In genomic region chr2:118698564-118698963, GRCh38 we compare ENCODE assay signal across 24 cellular contexts.
"Had no signal": no experiment of that assay in that cellular context is flagged by ENCODE, and none has a peak within 500 bp of the region (broad histone marks: within the 10 kb centered on the region; RNA-seq: fewer than 3 reads in every experiment).

No MANE protein-coding gene starts in this region.

- H3K27me3 ChIP-seq: brain microvascular endothelial cell had no signal

- H3K27me3 Mint-ChIP-seq: activated CD4-positive, alpha-beta memory T cell treated with anti-CD3 and anti-CD28 coated beads, Interleukin-2, amount 10 ng/mL, durations not matched to agents 7 days and 5 days; T-cell had no signal

- H3K27ac ChIP-seq: brain microvascular endothelial cell, VCaP had no signal

- H3K36me3 Mint-ChIP-seq: activated naive CD4-positive, alpha-beta T cell treated with anti-CD3 and anti-CD28 coated beads, Interleukin-2, amount 10 ng/mL, durations not matched to agents 7 days and 5 days; activated naive CD8-positive, alpha-beta T cell treated with anti-CD3 and anti-CD28 coated beads for 36 hours; T-cell had no signal

- H3K9me3 Mint-ChIP-seq: activated naive CD4-positive, alpha-beta T cell treated with anti-CD3 and anti-CD28 coated beads, Interleukin-2, amount 10 ng/mL, durations not matched to agents 7 days and 5 days; activated T-helper 2 cell treated with anti-CD3 and anti-CD28 coated beads, Interferon-gamma antibody, Interleukin-2, Interleukin-4, amounts not matched to agents 10 μg/mL and 5 μg/mL and 100 μg/mL, durations not matched to agents 14 hours and 24 hours and 36 hours had no signal

- H3K4me1 Mint-ChIP-seq: activated CD4-positive, alpha-beta memory T cell treated with anti-CD3 and anti-CD28 coated beads, Interleukin-2, amount 10 ng/mL, durations not matched to agents 7 days and 5 days; activated naive CD4-positive, alpha-beta T cell treated with anti-CD3 and anti-CD28 coated beads, Interleukin-2, amount 10 ng/mL, durations not matched to agents 7 days and 5 days; activated naive CD8-positive, alpha-beta T cell treated with anti-CD3 and anti-CD28 coated beads for 36 hours; T-cell had no signal

- H3K4me3 Mint-ChIP-seq: activated CD4-positive, alpha-beta memory T cell treated with anti-CD3 and anti-CD28 coated beads, Interleukin-2, amount 10 ng/mL, durations not matched to agents 7 days and 5 days; activated naive CD4-positive, alpha-beta T cell treated with anti-CD3 and anti-CD28 coated beads, Interleukin-2, amount 10 ng/mL, durations not matched to agents 7 days and 5 days; activated naive CD8-positive, alpha-beta T cell treated with anti-CD3 and anti-CD28 coated beads for 36 hours; activated T-cell treated with anti-CD3 and anti-CD28 coated beads, Interleukin-2, amount 50 U/mL, for 72 hours; T-cell had no signal

- H3K36me3 ChIP-seq: brain microvascular endothelial cell had no signal

- H3K27ac Mint-ChIP-seq: activated CD4-positive, alpha-beta memory T cell treated with anti-CD3 and anti-CD28 coated beads, Interleukin-2, amount 10 ng/mL, durations not matched to agents 7 days and 5 days; activated naive CD4-positive, alpha-beta T cell treated with anti-CD3 and anti-CD28 coated beads, Interleukin-2, amount 10 ng/mL, durations not matched to agents 7 days and 5 days; activated naive CD8-positive, alpha-beta T cell treated with anti-CD3 and anti-CD28 coated beads for 36 hours; activated T-cell treated with anti-CD3 and anti-CD28 coated beads, Interleukin-2, amount 50 U/mL, for 72 hours; activated T-helper 2 cell treated with anti-CD3 and anti-CD28 coated beads, Interferon-gamma antibody, Interleukin-2, Interleukin-4, amounts not matched to agents 10 μg/mL and 5 μg/mL and 100 μg/mL, durations not matched to agents 14 hours and 24 hours and 36 hours; T-cell had no signal

- DNase-seq: activated CD4-positive, alpha-beta memory T cell treated with anti-CD3 and anti-CD28 coated beads, Interleukin-2, amount 10 ng/mL, durations not matched to agents 7 days and 5 days; activated CD4-positive, alpha-beta T cell treated with anti-CD3 and anti-CD28 coated beads, Interleukin-2, amount 50 U/mL, for 1 hour; activated CD4-positive, CD25-positive, alpha-beta regulatory T cell; activated CD8-positive, alpha-beta memory T cell treated with anti-CD3 and anti-CD28 coated beads, Interleukin-2, amount 50 U/mL, for 4 hours; activated gamma-delta T cell treated with Interleukin-2 at 50 U/mL for 16 hours; activated naive CD4-positive, alpha-beta T cell treated with anti-CD3 and anti-CD28 coated beads, Interleukin-2, amount 10 ng/mL, durations not matched to agents 7 days and 5 days; activated naive CD8-positive, alpha-beta T cell treated with anti-CD3 and anti-CD28 coated beads for 36 hours; activated T-cell treated with anti-CD3 and anti-CD28 coated beads, Interleukin-2, amount 50 U/mL, for 72 hours; brain microvascular endothelial cell; caudate nucleus; Kasumi-1; NCI-H1092; NCI-H1417 treated with DMSO at 0.1 percent for 48 hours; NCI-H1694; NCI-H2029; NCI-H2107; NCI-H510A treated with DMSO at 0.1 percent for 48 hours; NCI-H69; SHP77 treated with DMSO at 0.1 percent for 48 hours; T-cell; T-helper 2 cell; T1000 had no signal

- ATAC-seq: activated T-cell treated with anti-CD3 and anti-CD28 coated beads, Interleukin-2, amount 50 U/mL, for 72 hours; T-cell had no signal
